In genomic region chr7:30027065-30027456, GRCh38 we compare ENCODE assay signal across 8 cellular contexts. TPM values are rescaled to one million over a fixed set of nuclear protein-coding genes. Genes with fewer than 3 reads are reported as not detected.
DNase-seq lines count a peak whose midpoint lies in the region; ATAC-seq and TF ChIP-seq lines count a peak whose summit lies in the region.

No MANE protein-coding gene starts in this region.

- peaks cover 5% of the 10 kb centered on the region for H3K79me1 ChIP-seq in neuronal stem cell (ENCODE audit: low read depth, low read length)

- no peak overlapping the region for H3K18ac ChIP-seq in neuronal stem cell (ENCODE audit: low read length)

- no peak overlapping the region for H4K8ac ChIP-seq in neuronal stem cell (ENCODE audit: low read depth, low read length)

- peak overlapping the region; percentile 85 for H3K4me2 ChIP-seq in neuronal stem cell (ENCODE audit: insufficient read depth, low read length, poor library complexity, severe bottlenecking)

- H2BK15ac ChIP-seq in neuronal stem cell (ENCODE audit: low read length), result no peak overlapping the region

- H3K27me3 Mint-ChIP-seq in IgD-negative memory B cell, result no peaks in the 10 kb centered on the region
- no peaks in the 10 kb centered on the region for H3K27me3 Mint-ChIP-seq in activated CD4-positive, alpha-beta memory T cell treated with anti-CD3 and anti-CD28 coated beads for 36 hours

- WGBS in neuronal stem cell (ENCODE audit: extremely low coverage in 2 of 2, insufficient read length in 2 of 2, insufficient replicate concordance in 1 of 2), 2 donors, result no CpG with 5 or more reads among the region's 10 CpGs

- TF ChIP-seq CTCF in fibroblast of mammary gland (conservative IDR thresholded peaks at IDR 0.05; ENCODE audit: control insufficient read depth, insufficient read depth, low read depth, low read length), result no peak

- H3K4me3 Mint-ChIP-seq in IgD-negative memory B cell, result peak overlapping the region in 3 of 4 donors; percentile 94 to 99 (median 98)
- no peak overlapping the region for H3K4me3 Mint-ChIP-seq in activated CD4-positive, alpha-beta memory T cell treated with anti-CD3 and anti-CD28 coated beads for 36 hours

- no peak overlapping the region for H3K14ac ChIP-seq in neuronal stem cell (ENCODE audit: low read length)

- H3K36me3 ChIP-seq in neuronal stem cell (replicated peaks in 1 of 2; ENCODE audit: control insufficient read depth in 2 of 2, insufficient read depth in 2 of 2, low read length in 2 of 2), result no peaks in the 10 kb centered on the region

- no peaks in the 10 kb centered on the region for H3K9me3 Mint-ChIP-seq in IgD-negative memory B cell
- no peaks in the 10 kb centered on the region for H3K9me3 Mint-ChIP-seq in activated CD4-positive, alpha-beta memory T cell treated with anti-CD3 and anti-CD28 coated beads for 36 hours

- H4K91ac ChIP-seq in neuronal stem cell (ENCODE audit: low read depth, low read length, poor library complexity), result no peak overlapping the region

- no peaks in the 10 kb centered on the region for H3K9me3 ChIP-seq in neuronal stem cell (replicated peaks in 1 of 2; ENCODE audit: control insufficient read depth in 2 of 2, insufficient read depth in 1 of 2, low read depth in 1 of 2, low read length in 2 of 2)

- no peak overlapping the region for H3K23ac ChIP-seq in neuronal stem cell (ENCODE audit: low read depth, low read length, poor library complexity)

- H3K4me1 Mint-ChIP-seq in IgD-negative memory B cell, result peaks cover 21 to 28% (median 27%) of the 10 kb centered on the region in 3 donors
- peaks cover 32% of the 10 kb centered on the region for H3K4me1 Mint-ChIP-seq in activated CD4-positive, alpha-beta memory T cell treated with anti-CD3 and anti-CD28 coated beads for 36 hours (ENCODE audit: low read depth)

- no peak overlapping the region for H3K4ac ChIP-seq in neuronal stem cell (ENCODE audit: low read length)

- H2AFZ ChIP-seq in neuronal stem cell (ENCODE audit: low read length), result peak overlapping the region; percentile 92

- peaks cover 11 to 13% of the 10 kb centered on the region in 2 donors for H3K4me1 ChIP-seq in neuronal stem cell (ENCODE audit: control insufficient read depth in 2 of 2, insufficient read depth in 1 of 2, low read depth in 1 of 2, low read length in 2 of 2)

- H2BK5ac ChIP-seq in neuronal stem cell (ENCODE audit: low read length), result no peak overlapping the region

- intact Hi-C loops in activated CD4-positive, alpha-beta memory T cell treated with anti-CD3 and anti-CD28 coated beads for 36 hours (cut with micrococcal nuclease), result loop anchor here (2.0 to 5.0 kb wide), 5 partner anchors 38 to 565 kb away; partner anchors contain the start of genes GARS1, GGCT, MTURN and SCRN1

- CTCF ChIA-PET in activated CD4-positive, alpha-beta memory T cell treated with anti-CD3 and anti-CD28 coated beads for 36 hours (lab: Charles Lee), result interaction anchor here (0.6 to 4.4 kb wide), 2 partner anchors 34 to 105 kb away, joined by 4 to 16 read pairs; no protein-coding TSS in a partner anchor

- ATAC-seq in HG03139 (IDR thresholded peaks at IDR 0.05; ENCODE audit: unreplicated experiment) (no peak), GM19023 (IDR thresholded peaks at IDR 0.05; ENCODE audit: unreplicated experiment) (no peak)

- no peak overlapping the region for H2BK120ac ChIP-seq in neuronal stem cell (ENCODE audit: low read depth, low read length)

- no peak overlapping the region for H2BK12ac ChIP-seq in neuronal stem cell (ENCODE audit: low read length)

- H2AK5ac ChIP-seq in neuronal stem cell (ENCODE audit: low read depth, low read length), result no peak overlapping the region

- POLR2A ChIA-PET in activated CD4-positive, alpha-beta memory T cell treated with anti-CD3 and anti-CD28 coated beads for 36 hours (lab: Charles Lee), result no interaction called here

- H3K36me3 Mint-ChIP-seq in IgD-negative memory B cell, result peaks cover under 1% of the 10 kb centered on the region
- H3K36me3 Mint-ChIP-seq in activated CD4-positive, alpha-beta memory T cell treated with anti-CD3 and anti-CD28 coated beads for 36 hours, result peaks cover 2% of the 10 kb centered on the region

- no peak overlapping the region for H3K27ac ChIP-seq in neuronal stem cell (replicated peaks; ENCODE audit: low read length)

- H3K27ac Mint-ChIP-seq in IgD-negative memory B cell, result peak overlapping the region; percentile 92 to 98 (median 97)
- peak overlapping the region; percentile 75 for H3K27ac Mint-ChIP-seq in activated CD4-positive, alpha-beta memory T cell treated with anti-CD3 and anti-CD28 coated beads for 36 hours

- H3K9ac ChIP-seq in neuronal stem cell (ENCODE audit: low read depth, low read length, poor library complexity), result no peak overlapping the region

- peak; percentile 2 to 7 for DNase-seq in stimulated activated CD4-positive, alpha-beta T cell treated with anti-CD3 and anti-CD28 coated beads, Interleukin-15, amount 100 ng/mL, for 48 hours (ENCODE audit: low read depth in 2 of 2)
- DNase-seq in stimulated activated CD4-positive, alpha-beta T cell treated with anti-CD3 and anti-CD28 coated beads, Interleukin-12 subunit alpha, Interleukin-12 subunit beta, amount 100 ng/mL, for 4 hours, result no peak
- DNase-seq in activated CD4-positive, alpha-beta memory T cell treated with anti-CD3 and anti-CD28 coated beads for 36 hours, result peak; percentile 39
- peak; percentile 62 for DNase-seq in fibroblast of mammary gland (ENCODE audit: low read depth)
- no peak for DNase-seq in neuronal stem cell (ENCODE audit: low spot score)

- H3K27me3 ChIP-seq in neuronal stem cell (ENCODE audit: control insufficient read depth in 3 of 3, insufficient read depth in 3 of 3, low read depth in 1 of 3, low read length in 3 of 3), result no peaks in the 10 kb centered on the region

- H3K4me3 ChIP-seq in fibroblast of mammary gland (ENCODE audit: control insufficient read depth, low read depth, low read length) (peak overlapping the region; percentile 88), neuronal stem cell (ENCODE audit: low read length in 2 of 2) (peak overlapping the region; percentile 71 to 73)

RNA-seq across cellular contexts. Expression of gene FKBP14, which starts 0.6 kb away (rescaled TPM):
- polyA plus RNA-seq in IgD-negative memory B cell, result 3.6 TPM
- total RNA-seq in activated CD4-positive, alpha-beta memory T cell treated with anti-CD3 and anti-CD28 coated beads for 36 hours, result 1 to 10 TPM; 6.3 to 7.9 TPM
- 5.4 TPM for polyA plus RNA-seq in neuronal stem cell (2013, experiment 1 of 2)
- polyA plus RNA-seq in neuronal stem cell (2013, experiment 2 of 2), result 4.9 TPM

RNA-seq across cellular contexts. Expression of gene PLEKHA8, which starts 1.2 kb away (rescaled TPM):
- 3.6 TPM for polyA plus RNA-seq in IgD-negative memory B cell
- total RNA-seq in activated CD4-positive, alpha-beta memory T cell treated with anti-CD3 and anti-CD28 coated beads for 36 hours, result 10 to 100 TPM in 1 of 2 experiments, 1 to 10 TPM in 1; 9.4 to 10.1 TPM
- 31.2 TPM for polyA plus RNA-seq in neuronal stem cell (2013, experiment 1 of 2)
- polyA plus RNA-seq in neuronal stem cell (2013, experiment 2 of 2), result 31.6 TPM

RNA-seq across cellular contexts. Expression of gene SCRN1, which starts 37.5 kb away (rescaled TPM):
- polyA plus RNA-seq in IgD-negative memory B cell, result 55.5 TPM
- 1 to 10 TPM; 1.6 to 2.1 TPM for total RNA-seq in activated CD4-positive, alpha-beta memory T cell treated with anti-CD3 and anti-CD28 coated beads for 36 hours
- 55.6 TPM for polyA plus RNA-seq in neuronal stem cell (2013, experiment 1 of 2)
- polyA plus RNA-seq in neuronal stem cell (2013, experiment 2 of 2), result 56.6 TPM

Comparison
In these comparisons a context has a peak if more than half of its experiments do, and no peak if none do; other contexts are left out.
1. DNase-seq: peak in stimulated activated CD4-positive, alpha-beta T cell treated with anti-CD3 and anti-CD28 coated beads, Interleukin-15, amount 100 ng/mL, for 48 hours (2 of 2), activated CD4-positive, alpha-beta memory T cell treated with anti-CD3 and anti-CD28 coated beads for 36 hours (single experiment) and fibroblast of mammary gland (single experiment); none in stimulated activated CD4-positive, alpha-beta T cell treated with anti-CD3 and anti-CD28 coated beads, Interleukin-12 subunit alpha, Interleukin-12 subunit beta, amount 100 ng/mL, for 4 hours (single experiment) and neuronal stem cell (single experiment).